In the genomic region with DNA sequence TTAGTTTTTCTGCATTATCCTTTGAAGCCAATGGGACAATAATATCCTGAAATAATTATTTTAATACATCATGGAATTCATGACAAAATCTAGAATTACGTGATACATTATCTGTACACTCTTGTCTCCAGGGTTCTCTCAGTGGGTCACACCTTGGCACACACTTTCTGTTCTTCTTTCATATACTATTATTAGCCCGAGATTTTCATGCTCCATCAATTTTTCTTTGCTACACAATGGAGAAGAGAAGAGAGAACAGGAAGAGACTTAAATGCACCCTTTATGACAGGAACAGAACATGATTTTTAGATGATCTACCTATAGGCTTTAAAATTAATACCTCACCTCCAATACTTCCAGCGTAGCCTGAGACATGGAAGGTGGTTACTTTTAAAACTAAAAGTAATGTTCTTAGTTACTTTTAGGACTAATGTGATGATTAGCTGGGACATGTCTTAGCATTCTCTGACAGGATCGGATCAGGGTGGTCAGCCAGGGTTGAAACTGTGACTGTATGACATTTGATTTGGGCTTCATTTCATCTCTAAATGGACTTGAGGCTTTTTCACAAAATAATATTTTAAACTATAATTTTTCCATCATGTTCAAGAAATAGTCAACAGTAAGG, we compare ENCODE assay signal across 13 cellular contexts.
DNase-seq lines count a peak whose midpoint lies in the region; ATAC-seq and TF ChIP-seq lines count a peak whose summit lies in the region.
"Had no signal": no experiment of that assay in that cellular context is flagged by ENCODE, and none has a peak within 500 bp of the region (broad histone marks: within the 10 kb centered on the region; RNA-seq: fewer than 3 reads in every experiment).

No MANE protein-coding gene starts in this region.

- no peak overlapping the region for H3K9ac ChIP-seq in MM.1S (ENCODE audit: low read length)

- peaks cover 29% of the 10 kb centered on the region for H3K4me1 ChIP-seq in MM.1S (ENCODE audit: low read length)
- H3K4me1 ChIP-seq: esophagus squamous epithelium had no signal

- H3K27me3 ChIP-seq in MM.1S (replicated peaks; ENCODE audit: insufficient read depth, low read length), result no peaks in the 10 kb centered on the region
- H3K27me3 ChIP-seq: esophagus squamous epithelium had no signal

- in situ Hi-C loops in KBM-7 (cut with MboI; ENCODE audit: low pct_unique_long_range_greater_than_20kb, low sequenced_read_pairs), result no loop called here

- DNase-seq in GM12865 (ENCODE audit: low read depth) (peak; percentile 71), MM.1S (no peak), KBM-7 (no peak), pons (ENCODE audit: low spot score) (no peak), DMS79 (lab: John Stamatoyannopoulos, UW) (no peak), DMS53 (lab: John Stamatoyannopoulos, UW) (no peak)
- DNase-seq: activated CD8-positive, alpha-beta memory T cell treated with anti-CD3 and anti-CD28 coated beads for 24 hours; esophagus squamous epithelium; posterior cingulate gyrus had no signal

- no peaks in the 10 kb centered on the region for H3K9me2 ChIP-seq in MM.1S (replicated peaks; ENCODE audit: insufficient read depth, low read length)

- H3K4me2 ChIP-seq in MM.1S (ENCODE audit: low read depth, low read length), result peak overlapping the region; percentile 3; the same call in 1 of the 2 replicates

- no peak overlapping the region for H3K27ac ChIP-seq in MM.1S (ENCODE audit: low read length)
- H3K27ac ChIP-seq: C4-2B, esophagus squamous epithelium had no signal

- ATAC-seq in GM19395 (IDR thresholded peaks at IDR 0.05; ENCODE audit: unreplicated experiment), result peak; percentile 93
- ATAC-seq in HG02885 (IDR thresholded peaks at IDR 0.05; ENCODE audit: poor library complexity, unreplicated experiment), result peak; percentile 91
- ATAC-seq: Right ventricle myocardium inferior had no signal

- TF ChIP-seq CTCF in GM12865 (IDR thresholded peaks at IDR 0.05; ENCODE audit: insufficient read depth, low read depth, low read length, missing control alignments) (no peak), MM.1S (IDR thresholded peaks at IDR 0.05; ENCODE audit: low read length) (no peak)

- no peaks in the 10 kb centered on the region for H3F3A ChIP-seq in MM.1S (ENCODE audit: insufficient read depth, low read length)

- H3K79me2 ChIP-seq in MM.1S (ENCODE audit: low read length), result no peaks in the 10 kb centered on the region

- no peaks in the 10 kb centered on the region for H3K9me3 ChIP-seq in MM.1S (replicated peaks; ENCODE audit: insufficient read depth, low read length)
- H3K9me3 ChIP-seq: esophagus squamous epithelium had no signal

- H3K4me3 ChIP-seq in GM12865 (ENCODE audit: low read depth, low read length), result peak overlapping the region; percentile 8; the same call in 1 of the 2 replicates
- H3K4me3 ChIP-seq in MM.1S (ENCODE audit: low read length), result no peak overlapping the region
- H3K4me3 ChIP-seq: esophagus squamous epithelium had no signal

- H2AFZ ChIP-seq in MM.1S (ENCODE audit: low read length), result no peak overlapping the region

- H4K20me1 ChIP-seq in MM.1S (ENCODE audit: insufficient read depth, low read length), result no peaks in the 10 kb centered on the region

- no peaks in the 10 kb centered on the region for H3K36me3 ChIP-seq in MM.1S (replicated peaks; ENCODE audit: insufficient read depth, low read length)
- H3K36me3 ChIP-seq: esophagus squamous epithelium had no signal
